21 cellular contexts compared by ENCODE assay signal in genomic region chr12:59643576-59643975, GRCh38. TPM values are rescaled to one million over a fixed set of nuclear protein-coding genes. Genes with fewer than 3 reads are reported as not detected.
DNase-seq lines count a peak whose midpoint lies in the region; ATAC-seq, FAIRE-seq and TF ChIP-seq lines count a peak whose summit lies in the region.
"Had no signal": no experiment of that assay in that cellular context is flagged by ENCODE, and none has a peak within 500 bp of the region (broad histone marks: within the 10 kb centered on the region; RNA-seq: fewer than 3 reads in every experiment).

No MANE protein-coding gene starts in this region.

- no peak overlapping the region for H3K27ac Mint-ChIP-seq in stimulated activated memory B cell treated with anti-CD40 and anti-IgM and Interleukin-4, amounts not matched to agents 10 μg/mL and 1 μg/mL and 100 μg/mL, for 72 hours
- H3K27ac Mint-ChIP-seq in T-cell: no peak overlapping the region
- H3K27ac Mint-ChIP-seq: CD4-positive, alpha-beta memory T cell; GM23338 had no signal

- in situ Hi-C loops in Caki2 (cut with HindIII; ENCODE audit: low pct_unique_long_range_greater_than_20kb, low sequenced_read_pairs): no loop called here
- in situ Hi-C loops in mammary epithelial cell (cut with MboI; ENCODE audit: low sequenced_read_pairs in 2 of 2): no loop called here

- dilution Hi-C loops in mammary epithelial cell (cut with HindIII; ENCODE audit: low sequenced_read_pairs): no loop called here

- POLR2A ChIA-PET in T-cell (lab: Charles Lee): no interaction called here

- intact Hi-C loops in mammary epithelial cell (cut with micrococcal nuclease): no loop called here

- FAIRE-seq in RCC 7860 (lab: Jason Lieb, UNC): peak; percentile 52
- FAIRE-seq: G401.6, GM12892, HTR-8/SVneo had no signal

- H3K4me1 ChIP-seq in mammary epithelial cell (ENCODE audit: insufficient read depth, low read length): no peaks in the 10 kb centered on the region
- H3K4me1 ChIP-seq: HAP-1, SJSA1 had no signal

- peaks cover 13% of the 10 kb centered on the region for H3K4me1 Mint-ChIP-seq in stimulated activated memory B cell treated with anti-CD40 and anti-IgM and Interleukin-4, amounts not matched to agents 10 μg/mL and 1 μg/mL and 100 μg/mL, for 72 hours
- H3K4me1 Mint-ChIP-seq in T-cell: peaks cover 29 to 36% (median 30%) of the 10 kb centered on the region in 3 donors

- H2AFZ ChIP-seq in mammary epithelial cell (ENCODE audit: low read depth, low read length): no peak overlapping the region
- H2AFZ ChIP-seq: GM23338 had no signal

- no peak overlapping the region for H3K4me3 ChIP-seq in mammary epithelial cell (replicated peaks in 1 of 3; ENCODE audit: insufficient read depth in 1 of 3, low read depth in 2 of 3, low read length in 3 of 3)
- H3K4me3 ChIP-seq: GM23338, HAP-1, SJSA1 had no signal

- no peaks in the 10 kb centered on the region for H3K79me2 ChIP-seq in mammary epithelial cell (ENCODE audit: insufficient read depth, low read length)

- no peaks in the 10 kb centered on the region for H3K36me3 ChIP-seq in mammary epithelial cell (ENCODE audit: insufficient read depth, low read length)
- H3K36me3 ChIP-seq: HAP-1, SJSA1 had no signal

- H3K9me3 Mint-ChIP-seq in stimulated activated memory B cell treated with anti-CD40 and anti-IgM and Interleukin-4, amounts not matched to agents 10 μg/mL and 1 μg/mL and 100 μg/mL, for 72 hours: peaks cover 17% of the 10 kb centered on the region
- H3K9me3 Mint-ChIP-seq in T-cell: peaks cover 2 to 21% (median 4%) of the 10 kb centered on the region in 3 donors

- H3K4me3 Mint-ChIP-seq in stimulated activated memory B cell treated with anti-CD40 and anti-IgM and Interleukin-4, amounts not matched to agents 10 μg/mL and 1 μg/mL and 100 μg/mL, for 72 hours: no peak overlapping the region
- H3K4me3 Mint-ChIP-seq in T-cell: no peak overlapping the region
- H3K4me3 Mint-ChIP-seq: CD4-positive, alpha-beta memory T cell; GM23338 had no signal

- H3K4me2 ChIP-seq in mammary epithelial cell (ENCODE audit: insufficient read depth, low read depth, low read length): no peak overlapping the region
- H3K4me2 ChIP-seq: GM23338, KMS-11 had no signal

- no peaks in the 10 kb centered on the region for H3K9me3 ChIP-seq in mammary epithelial cell (replicated peaks; ENCODE audit: insufficient read depth, low read length)
- H3K9me3 ChIP-seq: HAP-1, SJSA1 had no signal

- no TSS peak for BruUV-seq in mammary epithelial cell (replicated peaks; lab: Mats Ljungman, UMichigan)

- peak; percentile 25 for DNase-seq in Caki2 (ENCODE audit: low read depth)
- DNase-seq in RCC 7860 (ENCODE audit: low spot score): no peak
- no peak for DNase-seq in stimulated activated CD4-positive, alpha-beta T cell treated with anti-CD3 and anti-CD28 coated beads, Interleukin-2, amount 100 ng/mL, for 24 hours
- no peak for DNase-seq in mammary epithelial cell
- DNase-seq in T-cell: no peak
- DNase-seq: Calu3; CD4-positive, alpha-beta memory T cell; NCI-H187; NCI-H226; NCI-H510A treated with DMSO at 0.1 percent for 48 hours; OCI-M1 had no signal

- CTCF ChIA-PET in mammary epithelial cell (lab: Charles Lee; ENCODE audit: low non-redundant PET) (no interaction called here), T-cell (lab: Charles Lee) (no interaction called here)

- no peaks in the 10 kb centered on the region for H4K20me1 ChIP-seq in mammary epithelial cell (ENCODE audit: insufficient read depth, low read length)

- no peak overlapping the region for H3K9ac ChIP-seq in mammary epithelial cell (ENCODE audit: insufficient read depth, low read length)
- H3K9ac ChIP-seq: KMS-11 had no signal

- H3K27ac ChIP-seq in mammary epithelial cell (ENCODE audit: insufficient read depth, low read depth, low read length): no peak overlapping the region
- H3K27ac ChIP-seq: KMS-11, SJSA1 had no signal

- H3K36me3 Mint-ChIP-seq in stimulated activated memory B cell treated with anti-CD40 and anti-IgM and Interleukin-4, amounts not matched to agents 10 μg/mL and 1 μg/mL and 100 μg/mL, for 72 hours: peaks cover 50% of the 10 kb centered on the region
- H3K36me3 Mint-ChIP-seq in T-cell: peaks cover 61% of the 10 kb centered on the region

- 73% methylated on average over 3 of the region's 3 CpGs for WGBS in mammary epithelial cell (ENCODE audit: low coverage, missing lambda C conversion rate)

- H3K27me3 Mint-ChIP-seq in stimulated activated memory B cell treated with anti-CD40 and anti-IgM and Interleukin-4, amounts not matched to agents 10 μg/mL and 1 μg/mL and 100 μg/mL, for 72 hours: no peaks in the 10 kb centered on the region
- H3K27me3 Mint-ChIP-seq in T-cell: no peaks in the 10 kb centered on the region
- H3K27me3 Mint-ChIP-seq: CD4-positive, alpha-beta memory T cell had no signal

- no peak for TF ChIP-seq CTCF in mammary epithelial cell (conservative IDR thresholded peaks at IDR 0.05 in 1 of 2, IDR thresholded peaks at IDR 0.05 in 1 of 2; ENCODE audit: extremely low read depth in 1 of 2, insufficient read depth in 1 of 2, low read depth in 1 of 2, low read length in 2 of 2)

- H3K27me3 ChIP-seq in mammary epithelial cell (ENCODE audit: insufficient read depth, low read length): no peaks in the 10 kb centered on the region
- H3K27me3 ChIP-seq: SJSA1 had no signal

- ATAC-seq in HG02852 (IDR thresholded peaks at IDR 0.05; ENCODE audit: unreplicated experiment) (peak; percentile 56), T-cell (replicated peaks in 1 of 4) (no peak)
- peak; percentile 55 for ATAC-seq in stimulated activated memory B cell treated with anti-CD40 and anti-IgM and Interleukin-4, amounts not matched to agents 10 μg/mL and 1 μg/mL and 100 μg/mL, for 72 hours
- ATAC-seq: GM23338, Right ventricle myocardium inferior had no signal

RNA-seq across cellular contexts. Expression of gene SLC16A7, which starts 47.7 kb away (rescaled TPM):
- total RNA-seq in Caki2 (2014; rRNA removed; shearing (Covaris generic); ENCODE audit: low replicate concordance): 5.8 and 12.5 TPM in 2 replicates
- 10 to 100 TPM in 1 of 2 donors, 1 to 10 TPM in 1; 8.2 to 27.3 TPM for total RNA-seq in mammary epithelial cell
- polyA plus RNA-seq in mammary epithelial cell: 3.1 TPM
- 28.2 TPM for polyA minus RNA-seq in mammary epithelial cell
- 10 to 100 TPM; 43.3 to 54.6 (median 49.4) TPM for total RNA-seq in T-cell

Comparison
In these comparisons a context has a peak if more than half of its experiments do, and no peak if none do; other contexts are left out.
1. ATAC-seq: peak in HG02852 (single experiment) and stimulated activated memory B cell treated with anti-CD40 and anti-IgM and Interleukin-4, amounts not matched to agents 10 μg/mL and 1 μg/mL and 100 μg/mL, for 72 hours (single experiment); none in T-cell (0 of 4).